In genomic region chr13:113947321-113948033, GRCh38 we compare ENCODE assay signal across 8 cellular contexts. TPM values are rescaled to one million over a fixed set of nuclear protein-coding genes. Genes with fewer than 3 reads are reported as not detected.
DNase-seq lines count a peak whose midpoint lies in the region; ATAC-seq and TF ChIP-seq lines count a peak whose summit lies in the region.

No MANE protein-coding gene starts in this region.

- no peak overlapping the region for H3K27ac ChIP-seq in prostate gland

- TF ChIP-seq CTCF in foreskin fibroblast (IDR thresholded peaks at IDR 0.05; ENCODE audit: low read depth, low read length) (peak; percentile 63), prostate gland (IDR thresholded peaks at IDR 0.05) (peak; percentile 19 to 94 (median 81))

- intact Hi-C loops in prostate gland (cut with DNase I): loop anchor here (2.0 to 5.0 kb wide), 3 partner anchors 85 to 325 kb away; partner anchors contain the start of gene GAS6

- no peak overlapping the region for H3K4me3 ChIP-seq in foreskin fibroblast (ENCODE audit: low read depth in 1 of 2, low read length in 2 of 2)
- no peak overlapping the region for H3K4me3 ChIP-seq in prostate gland

- no peaks in the 10 kb centered on the region for H3K27me3 ChIP-seq in prostate gland (replicated peaks; ENCODE audit: insufficient read depth)

- no peaks in the 10 kb centered on the region for H3K36me3 ChIP-seq in prostate gland

- TF ChIP-seq POLR2A in prostate gland (IDR thresholded peaks at IDR 0.05): no peak

- no peaks in the 10 kb centered on the region for H3K4me1 ChIP-seq in prostate gland (replicated peaks)

- DNase-seq in ELF-1 (ENCODE audit: low read depth, low spot score): peak; percentile 55
- DNase-seq in RPMI8226: peak; percentile 92
- DNase-seq in foreskin fibroblast: peak; percentile 64 to 88
- peak; percentile 65 for DNase-seq in prostate gland (ENCODE audit: low spot score)
- no peak for DNase-seq in NCI-H345 treated with DMSO at 0.1 percent for 48 hours (lab: John Stamatoyannopoulos, UW; ENCODE audit: unreplicated experiment)

- H3K9me3 ChIP-seq in prostate gland: no peaks in the 10 kb centered on the region

- 62% methylated on average over 17 of the region's 17 CpGs for WGBS in prostate gland

- ATAC-seq in HG02870 (IDR thresholded peaks at IDR 0.05; ENCODE audit: unreplicated experiment): no peak
- no peak for ATAC-seq in GM19452 (IDR thresholded peaks at IDR 0.05; ENCODE audit: unreplicated experiment)
- no peak for ATAC-seq in HG03196 (IDR thresholded peaks at IDR 0.05; ENCODE audit: unreplicated experiment)

RNA-seq across cellular contexts. Expression of gene C13orf46, which starts 26.4 kb away (rescaled TPM):
- total RNA-seq in prostate gland: 1 to 10 TPM; 8.0 to 9.9 TPM
